Comparison of ENCODE assay signal across 10 cellular contexts in the genomic region with DNA sequence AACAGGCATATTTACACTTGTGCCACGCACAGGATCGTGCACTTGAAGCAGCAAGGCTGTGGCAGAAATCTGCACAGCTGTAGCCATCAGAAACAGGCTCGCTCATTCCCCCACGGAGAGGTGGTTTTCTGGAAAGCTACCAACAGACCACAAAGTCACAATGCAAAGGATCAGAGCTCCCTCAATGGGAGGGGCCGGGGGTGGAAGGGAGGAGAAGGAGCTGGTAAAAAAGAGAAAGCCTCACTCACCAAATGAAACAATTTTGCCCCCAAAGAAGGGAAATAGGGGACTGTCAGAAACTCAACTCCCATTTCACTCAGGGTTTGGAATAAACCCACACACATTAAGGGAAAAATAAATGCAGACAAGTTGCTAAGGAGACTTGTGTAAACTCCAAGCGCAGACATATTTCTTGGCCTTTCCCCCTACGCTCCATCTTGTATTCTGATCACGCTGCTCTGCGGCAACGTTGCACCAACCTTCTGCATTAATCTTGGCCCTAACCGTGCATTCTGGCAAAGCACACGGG. TPM values are rescaled to one million over a fixed set of nuclear protein-coding genes. Genes with fewer than 3 reads are reported as not detected.
DNase-seq lines count a peak whose midpoint lies in the region; ATAC-seq and TF ChIP-seq lines count a peak whose summit lies in the region.
"Had no signal": no experiment of that assay in that cellular context is flagged by ENCODE, and none has a peak within 500 bp of the region (broad histone marks: within the 10 kb centered on the region; RNA-seq: fewer than 3 reads in every experiment).

No MANE protein-coding gene starts in this region.

- no peak for TF ChIP-seq CTCF in omental fat pad (IDR thresholded peaks at IDR 0.05)

- peaks cover 100% of the 10 kb centered on the region for H3K79me2 ChIP-seq in ACC112 (ENCODE audit: control insufficient read depth, insufficient read depth, low read length, unreplicated experiment)

- no peak overlapping the region for H2AFZ ChIP-seq in ACC112 (ENCODE audit: low read length, unreplicated experiment)

- H3K27ac Mint-ChIP-seq in stimulated activated naive B cell treated with anti-CD40 and anti-IgM and Interleukin-4, amounts not matched to agents 10 μg/mL and 1 μg/mL and 100 μg/mL, for 72 hours: no peak overlapping the region
- H3K27ac Mint-ChIP-seq: memory B cell had no signal

- H3K36me3 Mint-ChIP-seq in stimulated activated naive B cell treated with anti-CD40 and anti-IgM and Interleukin-4, amounts not matched to agents 10 μg/mL and 1 μg/mL and 100 μg/mL, for 72 hours: no peaks in the 10 kb centered on the region
- H3K36me3 Mint-ChIP-seq: memory B cell had no signal

- no peak for ATAC-seq in stimulated activated naive B cell treated with anti-CD40 and anti-IgM and Interleukin-4, amounts not matched to agents 10 μg/mL and 1 μg/mL and 100 μg/mL, for 72 hours (replicated peaks)
- no peak for ATAC-seq in omental fat pad (ENCODE audit: low FRiP score)

- H3K27me3 Mint-ChIP-seq in stimulated activated naive B cell treated with anti-CD40 and anti-IgM and Interleukin-4, amounts not matched to agents 10 μg/mL and 1 μg/mL and 100 μg/mL, for 72 hours: peaks cover 5 to 15% of the 10 kb centered on the region in 2 donors

- H3K27me3 ChIP-seq in ACC112 (ENCODE audit: insufficient read depth, low read length) (no peaks in the 10 kb centered on the region), esophagus (ENCODE audit: control insufficient read depth in 1 of 2, insufficient read depth in 2 of 2, low read length in 2 of 2) (no peaks in the 10 kb centered on the region)

- 32 to 43% methylated on average over 12 of the region's 12 CpGs for WGBS in esophagus, 2 donors

- DNase-seq in NCI-H2227 (lab: John Stamatoyannopoulos, UW; ENCODE audit: unreplicated experiment) (peak; percentile 72), myocyte (ENCODE audit: low read depth) (peak; percentile 94), KG1 (lab: John Stamatoyannopoulos, UW) (no peak), omental fat pad (ENCODE audit: low spot score) (no peak), epidermal melanocyte (ENCODE audit: insufficient read length, low spot score) (no peak)
- no peak for DNase-seq in stimulated activated naive B cell treated with anti-CD40 and anti-IgM and Interleukin-4, amounts not matched to agents 10 μg/mL and 1 μg/mL and 100 μg/mL, for 72 hours
- DNase-seq: NCI-H1694 had no signal

- H3K4me1 ChIP-seq in ACC112 (ENCODE audit: control insufficient read depth, insufficient read depth, low read length, unreplicated experiment): peaks cover 96% of the 10 kb centered on the region
- H3K4me1 ChIP-seq in esophagus (ENCODE audit: control insufficient read depth in 2 of 2, insufficient read depth in 2 of 2, low read length in 1 of 2): no peaks in the 10 kb centered on the region

- H3K9me3 Mint-ChIP-seq in stimulated activated naive B cell treated with anti-CD40 and anti-IgM and Interleukin-4, amounts not matched to agents 10 μg/mL and 1 μg/mL and 100 μg/mL, for 72 hours: peaks cover 0 to 2% of the 10 kb centered on the region in 2 donors
- H3K9me3 Mint-ChIP-seq: memory B cell had no signal

- H3K4me1 Mint-ChIP-seq in stimulated activated naive B cell treated with anti-CD40 and anti-IgM and Interleukin-4, amounts not matched to agents 10 μg/mL and 1 μg/mL and 100 μg/mL, for 72 hours: peaks cover 5% of the 10 kb centered on the region in 2 donors

- H3K4me3 ChIP-seq in ACC112 (ENCODE audit: low read depth, low read length): peak overlapping the region; percentile 74
- H3K4me3 ChIP-seq in esophagus (ENCODE audit: low read depth in 1 of 2, low read length in 2 of 2): no peak overlapping the region

- H3K27ac ChIP-seq in ACC112 (ENCODE audit: low read depth, low read length) (peak overlapping the region; percentile 98), esophagus (ENCODE audit: low read depth in 2 of 2, low read length in 1 of 2) (peak overlapping the region; percentile 67 to 74)

- H3K36me3 ChIP-seq in ACC112 (ENCODE audit: insufficient read depth, low read length): peaks cover 59% of the 10 kb centered on the region
- no peaks in the 10 kb centered on the region for H3K36me3 ChIP-seq in esophagus (ENCODE audit: control insufficient read depth in 2 of 2, insufficient read depth in 2 of 2, low read length in 1 of 2)

- no peaks in the 10 kb centered on the region for H3K9me3 ChIP-seq in esophagus (ENCODE audit: control insufficient read depth in 2 of 2, insufficient read depth in 1 of 2, low read depth in 1 of 2, low read length in 1 of 2)

- H3K4me3 Mint-ChIP-seq in stimulated activated naive B cell treated with anti-CD40 and anti-IgM and Interleukin-4, amounts not matched to agents 10 μg/mL and 1 μg/mL and 100 μg/mL, for 72 hours: no peak overlapping the region
- H3K4me3 Mint-ChIP-seq: memory B cell had no signal

RNA-seq across cellular contexts. Expression of gene BLID, which starts 43.2 kb away (rescaled TPM):
- polyA plus RNA-seq in esophagus: not detected
- total RNA-seq in myocyte: 0.88 and 3.0 TPM in 2 replicates
- 0.45 TPM for polyA plus RNA-seq in myocyte (2012)
- 1 to 10 TPM; 1.7 to 6.5 (median 5.8) TPM for total RNA-seq in omental fat pad

Comparison
In these comparisons a context has a peak if more than half of its experiments do, and no peak if none do; other contexts are left out.
1. DNase-seq: peak in NCI-H2227 (single experiment) and myocyte (single experiment); none in KG1 (single experiment), stimulated activated naive B cell treated with anti-CD40 and anti-IgM and Interleukin-4, amounts not matched to agents 10 μg/mL and 1 μg/mL and 100 μg/mL, for 72 hours (single experiment), omental fat pad (single experiment) and epidermal melanocyte (single experiment).